In genomic region chr14:72146241-72146640, GRCh38 we compare ENCODE assay signal across 28 cellular contexts.
"Had no signal": no experiment of that assay in that cellular context is flagged by ENCODE, and none has a peak within 500 bp of the region (broad histone marks: within the 10 kb centered on the region; RNA-seq: fewer than 3 reads in every experiment).

No MANE protein-coding gene starts in this region.

- DNase-seq: activated effector memory CD4-positive, alpha-beta T cell treated with Interleukin-2 at 50 U/mL for 16 hours; activated gamma-delta T cell; activated gamma-delta T cell treated with Interleukin-2 at 50 U/mL for 16 hours; activated naive CD4-positive, alpha-beta T cell; activated naive CD4-positive, alpha-beta T cell treated with anti-CD3 and anti-CD28 coated beads for 36 hours; activated naive CD4-positive, alpha-beta T cell treated with anti-CD3 and anti-CD28 coated beads, Interleukin-2, amount 10 ng/mL, durations not matched to agents 7 days and 5 days; activated naive CD4-positive, alpha-beta T cell treated with anti-CD3 and anti-CD28 coated beads, Interleukin-2, amount 50 U/mL, for 16 hours; activated naive CD4-positive, alpha-beta T cell treated with Interleukin-2 at 50 U/mL for 16 hours; activated naive CD8-positive, alpha-beta T cell treated with anti-CD3 and anti-CD28 coated beads for 36 hours; activated naive CD8-positive, alpha-beta T cell treated with anti-CD3 and anti-CD28 coated beads, Interleukin-2, amount 10 ng/mL, durations not matched to agents 7 days and 5 days; activated naive CD8-positive, alpha-beta T cell treated with anti-CD3 and anti-CD28 coated beads, Interleukin-2, amount 50 U/mL, for 24 hours; activated T-cell treated with anti-CD3 and anti-CD28 coated beads, Interleukin-2, amount 50 U/mL, for 24 hours; activated T-cell treated with anti-CD3 and anti-CD28 coated beads, Interleukin-2, amount 50 U/mL, for 4 hours; activated T-cell treated with anti-CD3 and anti-CD28 coated beads, Interleukin-2, amount 50 U/mL, for 48 hours; activated T-cell treated with anti-CD3 and anti-CD28 coated beads, Interleukin-2, amount 50 U/mL, for 72 hours; adrenal gland; amniotic stem cell; amygdala; anterior cingulate cortex; aorta; body of pancreas; brain microvascular endothelial cell; caudate nucleus; central memory CD4-positive, alpha-beta T cell; cerebellar nuclear complex had no signal

- H3K27me3 ChIP-seq: adrenal gland, ascending aorta, body of pancreas, brain microvascular endothelial cell, breast epithelium, cardiac muscle cell had no signal

- H3K4me1 ChIP-seq: adrenal gland, ascending aorta, body of pancreas, breast epithelium had no signal

- H3K27ac ChIP-seq: adrenal gland, ascending aorta, body of pancreas, brain microvascular endothelial cell, breast epithelium, cardiac muscle cell had no signal

- H3K4me3 ChIP-seq: adrenal gland, ascending aorta, body of pancreas, breast epithelium, cardiac muscle cell had no signal

- H3K36me3 ChIP-seq: adrenal gland, ascending aorta, brain microvascular endothelial cell, breast epithelium, cardiac muscle cell had no signal

- H3K9me3 ChIP-seq: adrenal gland, ascending aorta, body of pancreas, breast epithelium had no signal
